16 cellular contexts compared by ENCODE assay signal in the genomic region with DNA sequence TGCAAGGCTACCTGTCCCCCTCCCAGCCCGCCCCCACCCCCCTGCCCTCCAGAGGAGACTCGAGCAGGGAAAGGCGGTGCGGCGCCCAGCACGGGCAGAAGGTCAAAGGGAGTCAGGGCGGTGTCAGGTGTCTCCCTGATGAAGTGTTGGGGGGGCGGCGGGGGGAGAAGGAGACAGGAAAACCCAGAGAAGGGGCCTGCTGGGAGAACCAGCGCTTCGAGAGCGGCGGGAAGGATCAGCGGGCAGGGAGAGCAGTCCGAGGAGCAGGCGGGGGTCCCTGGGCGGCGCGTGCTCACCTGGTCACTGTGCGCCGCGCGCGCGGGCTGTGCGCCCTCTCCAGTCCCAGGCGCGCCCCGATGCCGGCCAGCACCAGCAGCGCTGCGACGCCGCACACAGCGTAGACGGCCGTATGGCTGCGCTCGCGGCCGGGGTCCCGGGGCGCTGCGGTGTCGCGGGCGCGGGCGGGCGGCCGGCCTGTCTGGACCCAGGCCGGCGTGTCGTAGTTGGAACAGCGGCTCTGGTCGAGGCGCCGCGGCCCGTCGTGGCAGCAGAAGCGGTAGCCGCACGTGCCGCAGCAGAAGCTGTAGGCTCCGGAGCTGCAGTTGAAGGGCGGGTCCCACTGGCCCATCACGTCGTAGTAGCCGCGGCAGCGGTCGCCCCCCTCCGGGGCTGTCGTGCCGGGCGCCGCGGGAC. TPM values are rescaled to one million over a fixed set of nuclear protein-coding genes. Genes with fewer than 3 reads are reported as not detected.
DNase-seq lines count a peak whose midpoint lies in the region; TF ChIP-seq lines count a peak whose summit lies in the region.
"Had no signal": no experiment of that assay in that cellular context is flagged by ENCODE, and none has a peak within 500 bp of the region (broad histone marks: within the 10 kb centered on the region; RNA-seq: fewer than 3 reads in every experiment).

No MANE protein-coding gene starts in this region.

- H3F3A ChIP-seq in GM23248 (ENCODE audit: insufficient read depth): 0 out of 2 replicates have a peak, but pooled peaks cover 12% of the 10 kb centered on the region

- H3K9ac ChIP-seq in GM23248: no peak overlapping the region
- H3K9ac ChIP-seq in adipocyte (ENCODE audit: low read length): no peak overlapping the region

- H4K20me1 ChIP-seq in GM23248 (ENCODE audit: insufficient read depth): no peaks in the 10 kb centered on the region

- no peaks in the 10 kb centered on the region for H3K9me3 ChIP-seq in GM23248 (ENCODE audit: low read depth)
- H3K9me3 ChIP-seq in adipocyte (ENCODE audit: control insufficient read depth, low read length): no peaks in the 10 kb centered on the region
- H3K9me3 ChIP-seq: neutrophil had no signal

- H3K4me3 Mint-ChIP-seq in nephron progenitor cell: peak overlapping the region; percentile 70

- in situ Hi-C loops in GM23248 (cut with MboI): no loop called here

- H3K27ac Mint-ChIP-seq in nephron progenitor cell: no peak overlapping the region
- H3K27ac Mint-ChIP-seq: activated naive CD4-positive, alpha-beta T cell treated with anti-CD3 and anti-CD28 coated beads, Interleukin-2, amount 50 U/mL, for 24 hours had no signal

- H3K4me2 ChIP-seq in GM23248 (ENCODE audit: unreplicated experiment): no peak overlapping the region

- H3K9me2 ChIP-seq in GM23248 (ENCODE audit: insufficient read depth): no peaks in the 10 kb centered on the region

- DNase-seq in DMS53 (lab: John Stamatoyannopoulos, UW) (peak; percentile 49), DMS53 treated with DMSO at 0.1 percent for 48 hours (lab: John Stamatoyannopoulos, UW; ENCODE audit: unreplicated experiment) (no peak), GM23248 (peak; percentile 18), adipocyte (ENCODE audit: low read depth) (peak; percentile 11), nephron progenitor cell (peak; percentile 71), RPMI8226 (no peak)
- DNase-seq in stimulated activated CD8-positive, alpha-beta memory T cell treated with anti-CD3 and anti-CD28 coated beads, Interleukin-4, amount 100 ng/mL, for 48 hours: no peak
- DNase-seq in effector CD4-positive, alpha-beta T cell: no peak
- DNase-seq: DMS153; stimulated activated naive CD4-positive, alpha-beta T cell treated with Interleukin-2 at 50 U/mL for 16 hours; SW 1271 had no signal

- TF ChIP-seq CTCF in nephron progenitor cell (IDR thresholded peaks at IDR 0.05): no peak

- WGBS in GM23248 (ENCODE audit: low coverage in 1 of 2, low lambda C conversion rate in 2 of 2, missing lambda C conversion rate in 2 of 2), 2 experiments: 4 to 8% methylated on average over 34 to 68 of the region's 79 CpGs

- H3K27me3 Mint-ChIP-seq in nephron progenitor cell (ENCODE audit: low read depth, poor library complexity): peaks cover 81% of the 10 kb centered on the region

- H3K9me3 Mint-ChIP-seq in nephron progenitor cell: no peaks in the 10 kb centered on the region
- H3K9me3 Mint-ChIP-seq: activated naive CD4-positive, alpha-beta T cell treated with anti-CD3 and anti-CD28 coated beads, Interleukin-2, amount 50 U/mL, for 24 hours had no signal

- H3K4me1 Mint-ChIP-seq in nephron progenitor cell: peaks cover 43% of the 10 kb centered on the region

- H3K4me3 ChIP-seq in GM23248: no peak overlapping the region
- H3K4me3 ChIP-seq in adipocyte (ENCODE audit: low read length): no peak overlapping the region

- H3K4me1 ChIP-seq in GM23248 (ENCODE audit: insufficient read depth): peaks cover 5% of the 10 kb centered on the region
- H3K4me1 ChIP-seq in adipocyte (ENCODE audit: control insufficient read depth, insufficient read depth, low read length): no peaks in the 10 kb centered on the region

- no peak overlapping the region for H3K27ac ChIP-seq in GM23248
- H3K27ac ChIP-seq: neutrophil had no signal

- no peaks in the 10 kb centered on the region for H3K36me3 Mint-ChIP-seq in nephron progenitor cell (ENCODE audit: low read depth)
- H3K36me3 Mint-ChIP-seq: activated naive CD4-positive, alpha-beta T cell treated with anti-CD3 and anti-CD28 coated beads, Interleukin-2, amount 50 U/mL, for 24 hours had no signal

- H3K27me3 ChIP-seq in GM23248 (replicated peaks; ENCODE audit: insufficient read depth): peaks cover 57% of the 10 kb centered on the region
- peaks cover 49% of the 10 kb centered on the region for H3K27me3 ChIP-seq in adipocyte (replicated peaks; ENCODE audit: control insufficient read depth, insufficient read depth, low read length)

- H2AFZ ChIP-seq in GM23248: no peak overlapping the region

- H3K36me3 ChIP-seq in GM23248 (ENCODE audit: low read depth): no peaks in the 10 kb centered on the region
- no peaks in the 10 kb centered on the region for H3K36me3 ChIP-seq in adipocyte (ENCODE audit: control insufficient read depth, insufficient read depth, low read length, severe bottlenecking)
- H3K36me3 ChIP-seq: neutrophil had no signal

- H3K79me2 ChIP-seq in GM23248 (ENCODE audit: insufficient read depth): no peaks in the 10 kb centered on the region

RNA-seq across cellular contexts. Expression of a gene that starts 0.9 kb away (rescaled TPM):
- not detected in 2 replicates for total RNA-seq in GM23248 (2014; rRNA removed; shearing (Covaris generic))
- not detected in 2 replicates for polyA plus RNA-seq in GM23248 (2016; fragmentation: Nextera tagmentation; extraction: Ambion mirVana)
- total RNA-seq: dermis microvascular lymphatic vessel endothelial cell, frontal cortex, left colon had no signal

RNA-seq across cellular contexts. Expression of a gene that starts 12.6 kb away (rescaled TPM):
- total RNA-seq in GM23248 (2014; rRNA removed; shearing (Covaris generic)): 0.22 TPM in 1 of 2 replicates, not detected in the other
- 0.05 and 0.11 TPM in 2 replicates for polyA plus RNA-seq in GM23248 (2016; fragmentation: Nextera tagmentation; extraction: Ambion mirVana)

RNA-seq across cellular contexts. Expression of a gene that starts 33.0 kb away (rescaled TPM):
- 5.7 and 15.0 TPM in 2 replicates for total RNA-seq in GM23248 (2014; rRNA removed; shearing (Covaris generic))
- 18.9 and 20.0 TPM in 2 replicates for polyA plus RNA-seq in GM23248 (2016; fragmentation: Nextera tagmentation; extraction: Ambion mirVana)

RNA-seq across cellular contexts. Expression of a gene that starts 55.3 kb away (rescaled TPM):
- not detected in 2 replicates for total RNA-seq in GM23248 (2014; rRNA removed; shearing (Covaris generic))
- 0.06 TPM in 1 of 2 replicates, not detected in the other for polyA plus RNA-seq in GM23248 (2016; fragmentation: Nextera tagmentation; extraction: Ambion mirVana)

Comparison
In these comparisons a context has a peak if more than half of its experiments do, and no peak if none do; other contexts are left out.
1. DNase-seq: peak in DMS53 (single experiment), GM23248 (single experiment), adipocyte (single experiment) and nephron progenitor cell (single experiment); none in DMS53 treated with DMSO at 0.1 percent for 48 hours (single experiment), stimulated activated CD8-positive, alpha-beta memory T cell treated with anti-CD3 and anti-CD28 coated beads, Interleukin-4, amount 100 ng/mL, for 48 hours (single experiment), RPMI8226 (single experiment) and effector CD4-positive, alpha-beta T cell (single experiment).